8 cellular contexts compared by ENCODE assay signal in the genomic region with DNA sequence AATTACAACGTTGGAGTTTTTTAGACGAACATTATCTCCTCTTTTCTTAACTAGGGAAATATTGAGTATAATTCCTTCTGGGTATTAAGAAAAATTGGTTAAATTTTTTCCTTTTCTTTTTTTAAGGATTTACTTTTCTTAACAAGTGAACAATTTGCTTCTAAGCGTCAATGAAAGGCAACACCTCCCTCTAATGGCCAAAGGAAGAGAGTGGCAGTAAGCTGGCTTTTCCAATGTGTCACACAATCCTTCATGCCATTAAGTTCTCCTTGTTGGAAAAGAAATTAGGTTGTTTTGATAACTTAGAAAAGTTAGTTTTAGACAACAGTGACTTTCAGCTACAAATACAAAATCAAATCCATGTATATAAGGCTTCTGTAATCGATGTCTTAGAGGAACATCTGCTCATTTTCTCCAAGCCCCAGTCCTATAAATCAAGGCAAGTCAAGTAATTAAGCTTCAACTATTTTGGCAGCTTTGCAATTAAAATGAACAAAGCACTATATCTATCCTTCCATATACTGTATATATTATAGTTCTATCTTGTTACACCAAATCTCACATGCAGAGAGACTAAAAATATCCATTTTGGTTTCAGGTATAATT.
DNase-seq lines count a peak whose midpoint lies in the region; ATAC-seq and TF ChIP-seq lines count a peak whose summit lies in the region.

No MANE protein-coding gene starts in this region.

- no peaks in the 10 kb centered on the region for H3K9me3 Mint-ChIP-seq in stimulated activated effector memory CD8-positive, alpha-beta T cell treated with anti-CD3 and anti-CD28 coated beads, Interleukin-12 subunit alpha, Interleukin-12 subunit beta, amount 100 ng/mL, for 72 hours

- TF ChIP-seq CTCF in DND-41 (IDR thresholded peaks at IDR 0.05; ENCODE audit: borderline replicate concordance, extremely low read depth, low read length, poor library complexity, severe bottlenecking), result peak; percentile 75
- peak; percentile 99 for TF ChIP-seq CTCF in LNCAP (IDR thresholded peaks at IDR 0.05)
- TF ChIP-seq CTCF in VCaP (conservative IDR thresholded peaks at IDR 0.05), result peak; percentile 93
- TF ChIP-seq CTCF in right atrium auricular region (IDR thresholded peaks at IDR 0.05), result peak; percentile 32 to 86

- no peak overlapping the region for H3K4me2 ChIP-seq in DND-41 (ENCODE audit: insufficient read depth, low read length)

- no peak overlapping the region for H3K4me3 Mint-ChIP-seq in stimulated activated effector memory CD8-positive, alpha-beta T cell treated with anti-CD3 and anti-CD28 coated beads, Interleukin-12 subunit alpha, Interleukin-12 subunit beta, amount 100 ng/mL, for 72 hours

- ATAC-seq in DND-41 (ENCODE audit: insufficient read depth, low read depth), result no peak
- no peak for ATAC-seq in stimulated activated effector memory CD8-positive, alpha-beta T cell treated with anti-CD3 and anti-CD28 coated beads, Interleukin-12 subunit alpha, Interleukin-12 subunit beta, amount 100 ng/mL, for 72 hours
- ATAC-seq in HG02840 (IDR thresholded peaks at IDR 0.05; ENCODE audit: low FRiP score, unreplicated experiment), result no peak
- no peak for ATAC-seq in GM18520 (IDR thresholded peaks at IDR 0.05; ENCODE audit: unreplicated experiment)

- H3K36me3 Mint-ChIP-seq in stimulated activated effector memory CD8-positive, alpha-beta T cell treated with anti-CD3 and anti-CD28 coated beads, Interleukin-12 subunit alpha, Interleukin-12 subunit beta, amount 100 ng/mL, for 72 hours, result peaks cover 49% of the 10 kb centered on the region

- peaks cover 5% of the 10 kb centered on the region for H3K4me1 Mint-ChIP-seq in stimulated activated effector memory CD8-positive, alpha-beta T cell treated with anti-CD3 and anti-CD28 coated beads, Interleukin-12 subunit alpha, Interleukin-12 subunit beta, amount 100 ng/mL, for 72 hours

- no peak overlapping the region for H3K4me3 ChIP-seq in DND-41 (ENCODE audit: low read depth in 1 of 2, low read length in 2 of 2)
- H3K4me3 ChIP-seq in right atrium auricular region, result no peak overlapping the region

- H2AFZ ChIP-seq in DND-41 (ENCODE audit: low read depth, low read length), result no peak overlapping the region

- H3K4me1 ChIP-seq in DND-41 (ENCODE audit: insufficient read depth, low read length), result no peaks in the 10 kb centered on the region
- H3K4me1 ChIP-seq in right atrium auricular region, result no peaks in the 10 kb centered on the region

- H3K27ac ChIP-seq in DND-41 (ENCODE audit: low read length), result no peak overlapping the region
- H3K27ac ChIP-seq in VCaP, result no peak overlapping the region
- H3K27ac ChIP-seq in right atrium auricular region, result no peak overlapping the region

- DNase-seq in DND-41 (no peak), right atrium auricular region (ENCODE audit: low spot score) (no peak)
- no peak for DNase-seq in stimulated activated effector memory CD8-positive, alpha-beta T cell treated with anti-CD3 and anti-CD28 coated beads, Interleukin-12 subunit alpha, Interleukin-12 subunit beta, amount 100 ng/mL, for 72 hours (ENCODE audit: low spot score in 2 of 2)
- no peak for DNase-seq in activated CD8-positive, alpha-beta memory T cell treated with anti-CD3 and anti-CD28 coated beads, Interleukin-2, amount 50 U/mL, for 4 hours

- no peaks in the 10 kb centered on the region for H3K9me3 ChIP-seq in DND-41 (ENCODE audit: insufficient read depth, low read length, severe bottlenecking)
- H3K9me3 ChIP-seq in right atrium auricular region, result no peaks in the 10 kb centered on the region

- peak overlapping the region; percentile 54 for H3K27ac Mint-ChIP-seq in stimulated activated effector memory CD8-positive, alpha-beta T cell treated with anti-CD3 and anti-CD28 coated beads, Interleukin-12 subunit alpha, Interleukin-12 subunit beta, amount 100 ng/mL, for 72 hours

- no peaks in the 10 kb centered on the region for H4K20me1 ChIP-seq in DND-41 (ENCODE audit: insufficient read depth, low read length)

- no peaks in the 10 kb centered on the region for H3K27me3 ChIP-seq in DND-41 (ENCODE audit: insufficient read depth, low read length, poor library complexity)
- H3K27me3 ChIP-seq in right atrium auricular region, result no peaks in the 10 kb centered on the region

- no peak overlapping the region for H3K9ac ChIP-seq in DND-41 (ENCODE audit: low read depth, low read length)

- peaks cover 37% of the 10 kb centered on the region; the same call in 1 of the 2 replicates for H3K36me3 ChIP-seq in DND-41 (ENCODE audit: insufficient read depth, low read length)
- H3K36me3 ChIP-seq in right atrium auricular region, result peaks cover 22% of the 10 kb centered on the region

- H3K79me2 ChIP-seq in DND-41 (ENCODE audit: insufficient read depth, low read length), result no peaks in the 10 kb centered on the region
